ENCODE assay signal across 2 cellular contexts in the genomic region with DNA sequence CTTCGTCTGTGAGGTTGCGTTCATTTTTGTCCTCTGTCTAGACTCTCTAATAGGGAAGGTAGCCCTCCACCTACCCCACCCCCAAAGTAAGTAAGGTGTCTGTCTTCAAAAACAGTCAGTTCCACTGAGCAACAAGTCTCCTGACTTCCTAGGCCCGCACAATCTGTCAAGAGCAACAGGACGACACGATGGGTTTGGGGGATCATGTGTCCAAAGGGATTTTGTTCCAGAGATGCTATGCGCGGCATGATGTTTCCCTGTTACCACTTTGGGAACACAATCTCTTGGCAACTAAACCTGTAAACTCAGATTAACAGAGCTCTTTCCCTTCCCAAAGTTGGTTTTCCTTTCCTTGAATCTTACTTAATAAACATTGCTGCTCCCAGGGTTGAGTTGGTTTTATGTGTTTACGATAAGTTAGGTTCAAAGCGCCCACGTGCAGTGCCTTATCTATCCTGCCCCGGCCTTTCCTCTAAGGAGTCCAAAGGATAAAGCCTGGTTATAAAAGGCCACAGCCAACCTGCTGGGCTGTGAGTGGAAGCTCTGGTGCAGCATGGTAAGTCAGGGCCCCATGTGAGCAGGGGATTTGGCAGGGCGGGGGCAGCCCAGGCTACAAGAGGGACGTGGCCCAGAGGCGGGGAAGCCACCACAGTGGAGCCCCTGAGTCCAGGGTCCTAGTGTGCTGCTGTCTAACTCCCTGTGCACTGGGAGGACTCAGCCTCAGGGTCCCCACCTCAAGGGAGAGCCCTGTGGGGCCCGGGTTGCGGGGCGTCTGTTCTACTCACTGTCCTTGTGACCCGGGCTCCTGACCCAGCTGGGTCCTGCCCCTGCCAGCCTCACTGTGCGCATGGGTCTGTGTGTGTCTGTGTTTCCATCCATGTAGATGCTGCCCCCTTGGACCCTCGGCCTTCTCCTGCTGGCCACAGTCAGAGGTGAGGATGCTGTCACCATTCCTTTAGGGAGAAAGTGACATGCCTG.
A peak's percentile ranks its signal among the peaks of the same experiment; 100 is the strongest.
TF ChIP-seq lines count a peak whose summit lies in the region.

A gene (plus strand): TSS at position 531 of the 978 bp plus-strand sequence.

TF ChIP-seq in HepG2, 621 proteins besides CTCF, POLR2A, EP300 and RAD21 (continues in another document):
- 0 out of 2 replicates have a peak, but pooled peaks have one; percentile 38 for TF ChIP-seq TCF7 (IDR thresholded peaks at IDR 0.05; ENCODE audit: low read depth)
- TF ChIP-seq ZNF790 (CRISPR knock-in tag; IDR thresholded peaks at IDR 0.05; ENCODE audit: borderline replicate concordance): no peak
- TF ChIP-seq, protein P1, sequence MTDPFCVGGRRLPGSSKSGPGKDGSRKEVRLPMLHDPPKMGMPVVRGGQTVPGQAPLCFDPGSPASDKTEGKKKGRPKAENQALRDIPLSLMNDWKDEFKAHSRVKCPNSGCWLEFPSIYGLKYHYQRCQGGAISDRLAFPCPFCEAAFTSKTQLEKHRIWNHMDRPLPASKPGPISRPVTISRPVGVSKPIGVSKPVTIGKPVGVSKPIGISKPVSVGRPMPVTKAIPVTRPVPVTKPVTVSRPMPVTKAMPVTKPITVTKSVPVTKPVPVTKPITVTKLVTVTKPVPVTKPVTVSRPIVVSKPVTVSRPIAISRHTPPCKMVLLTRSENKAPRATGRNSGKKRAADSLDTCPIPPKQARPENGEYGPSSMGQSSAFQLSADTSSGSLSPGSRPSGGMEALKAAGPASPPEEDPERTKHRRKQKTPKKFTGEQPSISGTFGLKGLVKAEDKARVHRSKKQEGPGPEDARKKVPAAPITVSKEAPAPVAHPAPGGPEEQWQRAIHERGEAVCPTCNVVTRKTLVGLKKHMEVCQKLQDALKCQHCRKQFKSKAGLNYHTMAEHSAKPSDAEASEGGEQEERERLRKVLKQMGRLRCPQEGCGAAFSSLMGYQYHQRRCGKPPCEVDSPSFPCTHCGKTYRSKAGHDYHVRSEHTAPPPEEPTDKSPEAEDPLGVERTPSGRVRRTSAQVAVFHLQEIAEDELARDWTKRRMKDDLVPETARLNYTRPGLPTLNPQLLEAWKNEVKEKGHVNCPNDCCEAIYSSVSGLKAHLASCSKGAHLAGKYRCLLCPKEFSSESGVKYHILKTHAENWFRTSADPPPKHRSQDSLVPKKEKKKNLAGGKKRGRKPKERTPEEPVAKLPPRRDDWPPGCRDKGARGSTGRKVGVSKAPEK (CRISPR knock-in tag; IDR thresholded peaks at IDR 0.05; ENCODE audit: borderline replicate concordance): no peak
- TF ChIP-seq, protein P2, sequence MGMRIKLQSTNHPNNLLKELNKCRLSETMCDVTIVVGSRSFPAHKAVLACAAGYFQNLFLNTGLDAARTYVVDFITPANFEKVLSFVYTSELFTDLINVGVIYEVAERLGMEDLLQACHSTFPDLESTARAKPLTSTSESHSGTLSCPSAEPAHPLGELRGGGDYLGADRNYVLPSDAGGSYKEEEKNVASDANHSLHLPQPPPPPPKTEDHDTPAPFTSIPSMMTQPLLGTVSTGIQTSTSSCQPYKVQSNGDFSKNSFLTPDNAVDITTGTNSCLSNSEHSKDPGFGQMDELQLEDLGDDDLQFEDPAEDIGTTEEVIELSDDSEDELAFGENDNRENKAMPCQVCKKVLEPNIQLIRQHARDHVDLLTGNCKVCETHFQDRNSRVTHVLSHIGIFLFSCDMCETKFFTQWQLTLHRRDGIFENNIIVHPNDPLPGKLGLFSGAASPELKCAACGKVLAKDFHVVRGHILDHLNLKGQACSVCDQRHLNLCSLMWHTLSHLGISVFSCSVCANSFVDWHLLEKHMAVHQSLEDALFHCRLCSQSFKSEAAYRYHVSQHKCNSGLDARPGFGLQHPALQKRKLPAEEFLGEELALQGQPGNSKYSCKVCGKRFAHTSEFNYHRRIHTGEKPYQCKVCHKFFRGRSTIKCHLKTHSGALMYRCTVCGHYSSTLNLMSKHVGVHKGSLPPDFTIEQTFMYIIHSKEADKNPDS (CRISPR knock-in tag; IDR thresholded peaks at IDR 0.05): 0 out of 2 replicates have a peak, but pooled peaks have one; percentile 42
- TF ChIP-seq SAP130 (CRISPR knock-in tag; IDR thresholded peaks at IDR 0.05; ENCODE audit: low read depth): peak; percentile 26; the same call in 1 of the 2 replicates
- TF ChIP-seq SOX5 (CRISPR knock-in tag; IDR thresholded peaks at IDR 0.05; ENCODE audit: borderline replicate concordance): peak; percentile 18; the same call in 1 of the 2 replicates
- TF ChIP-seq, protein P3, sequence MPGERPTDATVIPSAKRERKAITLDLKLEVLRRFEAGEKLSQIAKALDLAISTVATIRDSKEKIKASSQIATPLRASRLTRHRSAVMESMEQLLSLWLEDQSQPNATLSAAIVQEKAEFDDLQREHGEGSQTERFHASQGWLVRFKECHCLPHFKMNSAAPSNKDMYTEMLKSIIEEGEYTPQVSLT (CRISPR knock-in tag; IDR thresholded peaks at IDR 0.05; ENCODE audit: borderline replicate concordance, low read depth): no peak
- TF ChIP-seq NFIC (IDR thresholded peaks at IDR 0.05; ENCODE audit: low read length): no peak
- TF ChIP-seq ZMYM3 (CRISPR knock-in tag; IDR thresholded peaks at IDR 0.05): peak; percentile 24; the same call in 1 of the 2 replicates
- 0 out of 2 replicates have a peak, but pooled peaks have one; percentile 17 for TF ChIP-seq ZMYM4 (CRISPR knock-in tag; IDR thresholded peaks at IDR 0.05)
- 0 out of 2 replicates have a peak, but pooled peaks have one; percentile 26 for TF ChIP-seq GATAD2A (CRISPR knock-in tag; IDR thresholded peaks at IDR 0.05)
- no peak for TF ChIP-seq LCORL (IDR thresholded peaks at IDR 0.05)
- TF ChIP-seq LCORL (CRISPR knock-in tag; IDR thresholded peaks at IDR 0.05): 0 out of 2 replicates have a peak, but pooled peaks have one; percentile 32
- peak; percentile 69 for TF ChIP-seq HNF4A (CRISPR knock-in tag; IDR thresholded peaks at IDR 0.05)
- TF ChIP-seq, protein P4, sequence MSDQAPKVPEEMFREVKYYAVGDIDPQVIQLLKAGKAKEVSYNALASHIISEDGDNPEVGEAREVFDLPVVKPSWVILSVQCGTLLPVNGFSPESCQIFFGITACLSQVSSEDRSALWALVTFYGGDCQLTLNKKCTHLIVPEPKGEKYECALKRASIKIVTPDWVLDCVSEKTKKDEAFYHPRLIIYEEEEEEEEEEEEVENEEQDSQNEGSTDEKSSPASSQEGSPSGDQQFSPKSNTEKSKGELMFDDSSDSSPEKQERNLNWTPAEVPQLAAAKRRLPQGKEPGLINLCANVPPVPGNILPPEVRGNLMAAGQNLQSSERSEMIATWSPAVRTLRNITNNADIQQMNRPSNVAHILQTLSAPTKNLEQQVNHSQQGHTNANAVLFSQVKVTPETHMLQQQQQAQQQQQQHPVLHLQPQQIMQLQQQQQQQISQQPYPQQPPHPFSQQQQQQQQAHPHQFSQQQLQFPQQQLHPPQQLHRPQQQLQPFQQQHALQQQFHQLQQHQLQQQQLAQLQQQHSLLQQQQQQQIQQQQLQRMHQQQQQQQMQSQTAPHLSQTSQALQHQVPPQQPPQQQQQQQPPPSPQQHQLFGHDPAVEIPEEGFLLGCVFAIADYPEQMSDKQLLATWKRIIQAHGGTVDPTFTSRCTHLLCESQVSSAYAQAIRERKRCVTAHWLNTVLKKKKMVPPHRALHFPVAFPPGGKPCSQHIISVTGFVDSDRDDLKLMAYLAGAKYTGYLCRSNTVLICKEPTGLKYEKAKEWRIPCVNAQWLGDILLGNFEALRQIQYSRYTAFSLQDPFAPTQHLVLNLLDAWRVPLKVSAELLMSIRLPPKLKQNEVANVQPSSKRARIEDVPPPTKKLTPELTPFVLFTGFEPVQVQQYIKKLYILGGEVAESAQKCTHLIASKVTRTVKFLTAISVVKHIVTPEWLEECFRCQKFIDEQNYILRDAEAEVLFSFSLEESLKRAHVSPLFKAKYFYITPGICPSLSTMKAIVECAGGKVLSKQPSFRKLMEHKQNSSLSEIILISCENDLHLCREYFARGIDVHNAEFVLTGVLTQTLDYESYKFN (CRISPR knock-in tag; conservative IDR thresholded peaks at IDR 0.05): peak; percentile 24; the same call in 1 of the 2 replicates
- TF ChIP-seq ZNF317 (CRISPR knock-in tag; IDR thresholded peaks at IDR 0.05): 0 out of 2 replicates have a peak, but pooled peaks have one; percentile 56
- TF ChIP-seq NR2C2 (CRISPR knock-in tag; IDR thresholded peaks at IDR 0.05; ENCODE audit: borderline replicate concordance): no peak
- TF ChIP-seq TEAD3 (CRISPR knock-in tag; optimal IDR thresholded peaks at IDR 0.05; ENCODE audit: borderline replicate concordance): no peak

TF ChIP-seq in H1, 55 proteins besides CTCF, POLR2A, EP300 and RAD21 (continues in another document):
- TF ChIP-seq SIRT6 (IDR thresholded peaks at IDR 0.05; ENCODE audit: low read length) (no peak), KDM1A (IDR thresholded peaks at IDR 0.05; ENCODE audit: borderline replicate concordance, low read length) (no peak), HDAC6 (IDR thresholded peaks at IDR 0.05; ENCODE audit: low read depth, low read length) (no peak), SP1 (IDR thresholded peaks at IDR 0.05; ENCODE audit: low read depth, low read length) (no peak), CTBP2 (IDR thresholded peaks at IDR 0.05; ENCODE audit: borderline replicate concordance, insufficient read depth, insufficient read length, low read length) (no peak), KDM4A (IDR thresholded peaks at IDR 0.05; ENCODE audit: low read depth, low read length, severe bottlenecking) (no peak), BCL11A (IDR thresholded peaks at IDR 0.05; ENCODE audit: low read depth in 2 of 2, low read length in 2 of 2) (no peak), EZH2 (IDR thresholded peaks at IDR 0.05; ENCODE audit: low read depth, low read length, severe bottlenecking) (no peak), GABPA (IDR thresholded peaks at IDR 0.05; ENCODE audit: borderline replicate concordance, insufficient read depth, low read length) (no peak), SIN3A (conservative IDR thresholded peaks at IDR 0.05 in 1 of 2, IDR thresholded peaks at IDR 0.05 in 1 of 2; ENCODE audit: low read depth in 1 of 2, low read length in 2 of 2) (no peak), ASH2L (IDR thresholded peaks at IDR 0.05; ENCODE audit: low read length) (no peak), BACH1 (IDR thresholded peaks at IDR 0.05; ENCODE audit: low read length) (no peak)
- TF ChIP-seq, protein P5, sequence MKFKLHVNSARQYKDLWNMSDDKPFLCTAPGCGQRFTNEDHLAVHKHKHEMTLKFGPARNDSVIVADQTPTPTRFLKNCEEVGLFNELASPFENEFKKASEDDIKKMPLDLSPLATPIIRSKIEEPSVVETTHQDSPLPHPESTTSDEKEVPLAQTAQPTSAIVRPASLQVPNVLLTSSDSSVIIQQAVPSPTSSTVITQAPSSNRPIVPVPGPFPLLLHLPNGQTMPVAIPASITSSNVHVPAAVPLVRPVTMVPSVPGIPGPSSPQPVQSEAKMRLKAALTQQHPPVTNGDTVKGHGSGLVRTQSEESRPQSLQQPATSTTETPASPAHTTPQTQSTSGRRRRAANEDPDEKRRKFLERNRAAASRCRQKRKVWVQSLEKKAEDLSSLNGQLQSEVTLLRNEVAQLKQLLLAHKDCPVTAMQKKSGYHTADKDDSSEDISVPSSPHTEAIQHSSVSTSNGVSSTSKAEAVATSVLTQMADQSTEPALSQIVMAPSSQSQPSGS (IDR thresholded peaks at IDR 0.05; ENCODE audit: low read length): no peak
